In genomic region chr2:25430556-25430955, GRCh38 we compare ENCODE assay signal across 24 cellular contexts.
DNase-seq lines count a peak whose midpoint lies in the region; ATAC-seq, FAIRE-seq and TF ChIP-seq lines count a peak whose summit lies in the region.
"Had no signal": no experiment of that assay in that cellular context is flagged by ENCODE, and none has a peak within 500 bp of the region (broad histone marks: within the 10 kb centered on the region; RNA-seq: fewer than 3 reads in every experiment).

No MANE protein-coding gene starts in this region.

- POLR2A ChIA-PET in PC-9 (lab: Charles Lee; ENCODE audit: unreplicated experiment): interaction anchor here (0.7 kb wide), 1 partner anchor 102 kb away, joined by 3 read pairs; no protein-coding TSS in a partner anchor

- H3K27me3 Mint-ChIP-seq in activated T-helper 17 cell treated with anti-CD3 and anti-CD28 coated beads, Interleukin-2, amount 50 U/mL, for 72 hours: no peaks in the 10 kb centered on the region
- H3K27me3 Mint-ChIP-seq: CD4-positive, CD25-positive, alpha-beta regulatory T cell had no signal

- no TSS peak for BruUV-seq in PC-9 (replicated peaks; lab: Mats Ljungman, UMichigan)

- no peak for TF ChIP-seq CTCF in ascending aorta (IDR thresholded peaks at IDR 0.05)
- no peak for TF ChIP-seq CTCF in PC-9 (conservative IDR thresholded peaks at IDR 0.05)

- H3K9me3 Mint-ChIP-seq in activated T-helper 17 cell treated with anti-CD3 and anti-CD28 coated beads, Interleukin-2, amount 50 U/mL, for 72 hours: no peaks in the 10 kb centered on the region
- H3K9me3 Mint-ChIP-seq: CD8-positive, alpha-beta memory T cell; IgD-negative memory B cell had no signal

- no peaks in the 10 kb centered on the region for H3K79me2 ChIP-seq in PC-9 (ENCODE audit: low read depth)

- H2AFZ ChIP-seq in PC-9: no peak overlapping the region

- ATAC-seq in HG02610 (IDR thresholded peaks at IDR 0.05; ENCODE audit: unreplicated experiment): peak; percentile 29
- peak; percentile 59 for ATAC-seq in activated T-helper 17 cell treated with anti-CD3 and anti-CD28 coated beads, Interleukin-2, amount 50 U/mL, for 72 hours (replicated peaks)
- ATAC-seq: HepG2 had no signal

- intact Hi-C loops in ascending aorta (cut with DNase I): no loop called here
- intact Hi-C loops in PC-9 (cut with micrococcal nuclease; ENCODE audit: unreplicated experiment): no loop called here

- no peak overlapping the region for H3K4me3 Mint-ChIP-seq in activated T-helper 17 cell treated with anti-CD3 and anti-CD28 coated beads, Interleukin-2, amount 50 U/mL, for 72 hours
- H3K4me3 Mint-ChIP-seq: CD8-positive, alpha-beta memory T cell; H9; IgD-negative memory B cell had no signal

- H3K36me3 ChIP-seq in ascending aorta: no peaks in the 10 kb centered on the region
- peaks cover 3% of the 10 kb centered on the region; the same call in 1 of the 2 replicates for H3K36me3 ChIP-seq in PC-9 (ENCODE audit: low read depth)

- H4K20me1 ChIP-seq in PC-9 (ENCODE audit: insufficient read depth): no peaks in the 10 kb centered on the region

- H3K9me3 ChIP-seq in ascending aorta (no peaks in the 10 kb centered on the region), PC-9 (ENCODE audit: insufficient read depth, low read depth) (no peaks in the 10 kb centered on the region)
- H3K9me3 ChIP-seq: BE2C had no signal

- H3K4me1 Mint-ChIP-seq in activated T-helper 17 cell treated with anti-CD3 and anti-CD28 coated beads, Interleukin-2, amount 50 U/mL, for 72 hours: peaks cover 6% of the 10 kb centered on the region
- H3K4me1 Mint-ChIP-seq: H9 had no signal

- H3K4me1 ChIP-seq in ascending aorta (no peaks in the 10 kb centered on the region), PC-9 (replicated peaks; ENCODE audit: insufficient read depth) (no peaks in the 10 kb centered on the region)
- H3K4me1 ChIP-seq: BE2C had no signal

- H3K27me3 ChIP-seq in ascending aorta: no peaks in the 10 kb centered on the region
- no peaks in the 10 kb centered on the region for H3K27me3 ChIP-seq in PC-9 (ENCODE audit: insufficient read depth, low read depth)
- H3K27me3 ChIP-seq: BE2C had no signal

- H3K4me2 ChIP-seq in PC-9: no peak overlapping the region

- DNase-seq in GM18507 (ENCODE audit: extremely low spot score, insufficient read length, low read depth): no peak
- DNase-seq in NCI-H2171 (lab: John Stamatoyannopoulos, UW): no peak
- no peak for DNase-seq in ascending aorta (ENCODE audit: low spot score in 2 of 2)
- DNase-seq in PC-9: no peak
- no peak for DNase-seq in activated CD8-positive, alpha-beta memory T cell treated with anti-CD3 and anti-CD28 coated beads for 24 hours
- DNase-seq: ACHN; BE2C; C1 segment of cervical spinal cord; CD8-positive, alpha-beta memory T cell; COR-L47; DMS 273 treated with DMSO at 0.1 percent for 48 hours; DMS53; DND-41; EL; H9; KBM-7 had no signal

- H3F3A ChIP-seq in PC-9 (ENCODE audit: insufficient read depth, low read depth): no peaks in the 10 kb centered on the region

- H3K9me2 ChIP-seq in PC-9 (ENCODE audit: insufficient read depth): no peaks in the 10 kb centered on the region

- H3K27ac ChIP-seq in ascending aorta: no peak overlapping the region
- no peak overlapping the region for H3K27ac ChIP-seq in PC-9

- H3K36me3 Mint-ChIP-seq in activated T-helper 17 cell treated with anti-CD3 and anti-CD28 coated beads, Interleukin-2, amount 50 U/mL, for 72 hours (ENCODE audit: low read depth): peaks cover 28% of the 10 kb centered on the region

- FAIRE-seq in GM18507 (lab: Jason Lieb, UNC): peak; percentile 9
- FAIRE-seq: A204.1, GM12892, H1, HepG2 had no signal

- H3K27ac Mint-ChIP-seq in activated T-helper 17 cell treated with anti-CD3 and anti-CD28 coated beads, Interleukin-2, amount 50 U/mL, for 72 hours: peak overlapping the region; percentile 44
- H3K27ac Mint-ChIP-seq: CD4-positive, CD25-positive, alpha-beta regulatory T cell; H9 had no signal

- H3K4me3 ChIP-seq in ascending aorta (no peak overlapping the region), PC-9 (no peak overlapping the region)

- CTCF ChIA-PET in PC-9 (lab: Charles Lee): no interaction called here
